ENCODE assay signal across 8 cellular contexts in genomic region chr15:32844118-32844711, GRCh38.
A peak's percentile ranks its signal among the peaks of the same experiment; 100 is the strongest.
DNase-seq lines count a peak whose midpoint lies in the region; ATAC-seq, FAIRE-seq and TF ChIP-seq lines count a peak whose summit lies in the region.

No MANE protein-coding gene starts in this region.

- H3K4me2 ChIP-seq in endothelial cell of umbilical vein (ENCODE audit: insufficient read depth, low read length) (no peak overlapping the region), skeletal muscle satellite cell (ENCODE audit: low read length) (no peak overlapping the region)

- dilution Hi-C loops in endothelial cell of umbilical vein (cut with MboI; ENCODE audit: extremely low pct_ligation_motif_present, low sequenced_read_pairs) = no loop called here

- CTCF ChIA-PET in endothelial cell of umbilical vein (lab: Charles Lee) = interaction anchor here (0.5 to 5.1 kb wide), 68 partner anchors 8 to 289 kb away, joined by 3 to 293 read pairs (median 4); no protein-coding TSS in a partner anchor

- no TSS peak for BruUV-seq in endothelial cell of umbilical vein (replicated peaks; lab: Mats Ljungman, UMichigan)

- H3K9me1 ChIP-seq in endothelial cell of umbilical vein (replicated peaks; ENCODE audit: control insufficient read depth, extremely low read depth, insufficient read depth, low read length) = no peaks in the 10 kb centered on the region

- intact Hi-C loops in endothelial cell of umbilical vein (cut with micrococcal nuclease) = loop anchor here (1.0 to 10.0 kb wide), 5 partner anchors 92 to 289 kb away; no protein-coding TSS in a partner anchor

- H3K9me3 ChIP-seq in endothelial cell of umbilical vein (replicated peaks; ENCODE audit: control insufficient read depth, insufficient read depth, low read length) = no peaks in the 10 kb centered on the region
- H3K9me3 ChIP-seq in skeletal muscle satellite cell (replicated peaks; ENCODE audit: low read length) = no peaks in the 10 kb centered on the region

- H3K4me1 ChIP-seq in endothelial cell of umbilical vein (ENCODE audit: control insufficient read depth, extremely low read depth, insufficient read depth, low read length) (no peaks in the 10 kb centered on the region), skeletal muscle satellite cell (ENCODE audit: control insufficient read depth, insufficient read depth, low read length) (peaks cover 37% of the 10 kb centered on the region)

- no peaks in the 10 kb centered on the region for H3K79me2 ChIP-seq in endothelial cell of umbilical vein (ENCODE audit: control insufficient read depth, insufficient read depth, low read length)

- no peak for TF ChIP-seq POLR2A in endothelial cell of umbilical vein (IDR thresholded peaks at IDR 0.05; ENCODE audit: low read depth, low read length)

- H3K27me3 ChIP-seq in endothelial cell of umbilical vein (ENCODE audit: control insufficient read depth in 2 of 2, insufficient read depth in 2 of 2, low read length in 2 of 2) (no peaks in the 10 kb centered on the region), skeletal muscle satellite cell (ENCODE audit: control insufficient read depth, insufficient read depth, low read length) (no peaks in the 10 kb centered on the region)

- no peaks in the 10 kb centered on the region for H4K20me1 ChIP-seq in endothelial cell of umbilical vein (replicated peaks; ENCODE audit: control insufficient read depth, extremely low read depth, insufficient read depth, low read length)

- DNase-seq in NCI-H1436 (lab: John Stamatoyannopoulos, UW) (peak; percentile 28), NCI-H1436 treated with DMSO at 0.1 percent for 48 hours (lab: John Stamatoyannopoulos, UW) (no peak), NCI-H82 (lab: John Stamatoyannopoulos, UW) (peak; percentile 55), endothelial cell of umbilical vein (ENCODE audit: low read depth, low spot score) (peak; percentile 51), NCI-H128 (lab: John Stamatoyannopoulos, UW; ENCODE audit: unreplicated experiment) (no peak)

- ATAC-seq in GM19328 (IDR thresholded peaks at IDR 0.05; ENCODE audit: unreplicated experiment) (no peak), HG03469 (IDR thresholded peaks at IDR 0.05; ENCODE audit: unreplicated experiment) (no peak)

- H3K27ac ChIP-seq in endothelial cell of umbilical vein (ENCODE audit: insufficient read depth, low read depth, low read length) = no peak overlapping the region

- FAIRE-seq in endothelial cell of umbilical vein (lab: Jason Lieb, UNC) = peak; percentile 70

- H3K36me3 ChIP-seq in endothelial cell of umbilical vein (ENCODE audit: control insufficient read depth in 2 of 2, extremely low read depth in 1 of 2, insufficient read depth in 2 of 2, low read length in 2 of 2) = no peaks in the 10 kb centered on the region
- H3K36me3 ChIP-seq in skeletal muscle satellite cell (ENCODE audit: insufficient read depth, low read length) = no peaks in the 10 kb centered on the region

- no peak overlapping the region for H2AFZ ChIP-seq in endothelial cell of umbilical vein (ENCODE audit: low read depth, low read length)

- peak; percentile 45 to 61 for TF ChIP-seq CTCF in endothelial cell of umbilical vein (IDR thresholded peaks at IDR 0.05; ENCODE audit: extremely low read depth in 1 of 2, insufficient read depth in 1 of 2, low read depth in 1 of 2, low read length in 2 of 2)

- no peak overlapping the region for H3K9ac ChIP-seq in endothelial cell of umbilical vein (replicated peaks; ENCODE audit: extremely low read depth, insufficient read depth, low read length)
- peak overlapping the region; percentile 55 for H3K9ac ChIP-seq in skeletal muscle satellite cell (ENCODE audit: low read depth, low read length)

- POLR2A ChIA-PET in endothelial cell of umbilical vein (lab: Charles Lee) = interaction anchor here (0.7 kb wide), 1 partner anchor 92 kb away, joined by 3 read pairs; no protein-coding TSS in a partner anchor

- no peak overlapping the region for H3K4me3 ChIP-seq in endothelial cell of umbilical vein (replicated peaks in 1 of 3; ENCODE audit: insufficient read depth in 1 of 3, low read depth in 1 of 3, low read length in 3 of 3)
- no peak overlapping the region for H3K4me3 ChIP-seq in skeletal muscle satellite cell (ENCODE audit: low read length)

TF ChIP-seq in endothelial cell of umbilical vein, 7 proteins besides CTCF, POLR2A, EP300 and RAD21:
- TF ChIP-seq MAX (IDR thresholded peaks at IDR 0.05; ENCODE audit: insufficient read depth, insufficient read length) (no peak), POLR2AphosphoS5 (IDR thresholded peaks at IDR 0.05; ENCODE audit: insufficient read depth, low read depth, low read length) (no peak), EZH2 (IDR thresholded peaks at IDR 0.05; ENCODE audit: borderline replicate concordance, low read depth, low read length, severe bottlenecking) (no peak), FOS (IDR thresholded peaks at IDR 0.05; ENCODE audit: borderline replicate concordance, insufficient read depth, low read length) (no peak), JUN (IDR thresholded peaks at IDR 0.05; ENCODE audit: borderline replicate concordance, insufficient read depth, insufficient read length, low read depth) (no peak), MYC (IDR thresholded peaks at IDR 0.05; ENCODE audit: low read depth, low read length) (no peak)

Comparison
In these comparisons a context has a peak if more than half of its experiments do, and no peak if none do; other contexts are left out.
1. DNase-seq: peak in NCI-H1436 (single experiment), NCI-H82 (single experiment) and endothelial cell of umbilical vein (single experiment); none in NCI-H1436 treated with DMSO at 0.1 percent for 48 hours (single experiment) and NCI-H128 (single experiment).